1 cellular context compared by ENCODE assay signal in genomic region chr7:25707733-25708132, GRCh38.
TF ChIP-seq lines count a peak whose summit lies in the region.

No MANE protein-coding gene starts in this region.

TF ChIP-seq in SK-N-SH, 30 proteins besides CTCF, POLR2A, EP300 and RAD21 (continued from another document):
- no peak for TF ChIP-seq PBX3 (IDR thresholded peaks at IDR 0.05)
- TF ChIP-seq CHD2 (IDR thresholded peaks at IDR 0.05; ENCODE audit: low read length, partially characterized antibody), result peak; percentile 41
- TF ChIP-seq EZH2phosphoT487 (IDR thresholded peaks at IDR 0.05; ENCODE audit: borderline replicate concordance, low read depth), result no peak
- TF ChIP-seq TCF12 (IDR thresholded peaks at IDR 0.05), result no peak
- no peak for TF ChIP-seq SIN3A (IDR thresholded peaks at IDR 0.05; ENCODE audit: borderline replicate concordance, low read depth, low read length)
- peak; percentile 69 for TF ChIP-seq GATA2 (CRISPR knock-in tag; IDR thresholded peaks at IDR 0.05)
- TF ChIP-seq TAF1 (IDR thresholded peaks at IDR 0.05; ENCODE audit: borderline replicate concordance, low read depth, low read length), result no peak
